ENCODE assay signal across 8 cellular contexts in genomic region chr6:7910298-7910653, GRCh38. TPM values are rescaled to one million over a fixed set of nuclear protein-coding genes. Genes with fewer than 3 reads are reported as not detected.
DNase-seq lines count a peak whose midpoint lies in the region; ATAC-seq and TF ChIP-seq lines count a peak whose summit lies in the region.

No MANE protein-coding gene starts in this region.

- peak overlapping the region; percentile 59 to 94 (median 66) for H3K4me3 ChIP-seq in tibial nerve

- no peak for TF ChIP-seq POLR2A in tibial nerve (IDR thresholded peaks at IDR 0.05)

- 0% methylated on average over 3 to 27 of the region's 57 CpGs for WGBS in tibial nerve, 2 donors

- peak; percentile 48 for DNase-seq in iPS-NIHi11 (ENCODE audit: low spot score)
- DNase-seq in tibial nerve (ENCODE audit: low spot score in 2 of 2), result no peak
- no peak for DNase-seq in kidney tubule cell (ENCODE audit: low spot score)
- DNase-seq in activated CD8-positive, alpha-beta memory T cell treated with anti-CD3 and anti-CD28 coated beads for 24 hours, result no peak
- DNase-seq in activated CD8-positive, alpha-beta memory T cell treated with anti-CD3 and anti-CD28 coated beads, Interleukin-2, amount 50 U/mL, for 4 hours, result no peak

- no peaks in the 10 kb centered on the region for H3K27me3 ChIP-seq in tibial nerve

- no peaks in the 10 kb centered on the region for H3K36me3 ChIP-seq in tibial nerve

- peaks cover 0 to 40% (median 8%) of the 10 kb centered on the region in 4 donors for H3K4me1 ChIP-seq in tibial nerve

- H3K27ac ChIP-seq in VCaP (peak overlapping the region; percentile 58), tibial nerve (peak overlapping the region in 3 of 4 donors; percentile 0 to 89 (median 77))

- no peak for TF ChIP-seq EP300 in tibial nerve (IDR thresholded peaks at IDR 0.05)

- ATAC-seq in GM18520 (IDR thresholded peaks at IDR 0.05; ENCODE audit: unreplicated experiment), result peak; percentile 5
- peak; percentile 26 for ATAC-seq in HG02610 (IDR thresholded peaks at IDR 0.05; ENCODE audit: unreplicated experiment)

- H3K9me3 ChIP-seq in tibial nerve, result no peaks in the 10 kb centered on the region

- TF ChIP-seq CTCF in VCaP (conservative IDR thresholded peaks at IDR 0.05), result no peak
- TF ChIP-seq CTCF in tibial nerve (IDR thresholded peaks at IDR 0.05), result no peak

RNA-seq across cellular contexts. Expression of gene TXNDC5, which starts 0.3 kb away (rescaled TPM):
- 100 to 1,000 TPM in 3 of 4 donors, 10 to 100 TPM in 1; 85.0 to 137 (median 110) TPM for total RNA-seq in tibial nerve
